12 cellular contexts compared by ENCODE assay signal in genomic region chrX:69237228-69237627, GRCh38.
DNase-seq lines count a peak whose midpoint lies in the region.
"Had no signal": no experiment of that assay in that cellular context is flagged by ENCODE, and none has a peak within 500 bp of the region (broad histone marks: within the 10 kb centered on the region; RNA-seq: fewer than 3 reads in every experiment).

No MANE protein-coding gene starts in this region.

- H3K36me3 ChIP-seq in stomach smooth muscle (ENCODE audit: control insufficient read depth in 2 of 2, insufficient read depth in 2 of 2, low read length in 2 of 2) (no peaks in the 10 kb centered on the region), trophoblast cell (ENCODE audit: control insufficient read depth in 1 of 2, insufficient read depth in 2 of 2, low read length in 2 of 2) (no peaks in the 10 kb centered on the region)
- H3K36me3 ChIP-seq: HAP-1 had no signal

- H3K4ac ChIP-seq in trophoblast cell (ENCODE audit: low read depth, low read length) = no peak overlapping the region

- H3K79me2 ChIP-seq in trophoblast cell (ENCODE audit: control insufficient read depth, insufficient read depth, low read length, poor library complexity) = no peaks in the 10 kb centered on the region

- H3K23ac ChIP-seq in trophoblast cell (ENCODE audit: low read length) = no peak overlapping the region

- H3K27me3 ChIP-seq in stomach smooth muscle (ENCODE audit: control insufficient read depth in 1 of 2, insufficient read depth in 2 of 2, low read length in 2 of 2) = peaks cover 0 to 23% of the 10 kb centered on the region in 2 donors
- H3K27me3 ChIP-seq in trophoblast cell (ENCODE audit: insufficient read depth, low read length) = no peaks in the 10 kb centered on the region

- no peak overlapping the region for H3K9ac ChIP-seq in stomach smooth muscle (ENCODE audit: low read length in 2 of 2)
- no peak overlapping the region for H3K9ac ChIP-seq in trophoblast cell (ENCODE audit: low read length)

- no peak overlapping the region for H3K18ac ChIP-seq in trophoblast cell (ENCODE audit: low read length)

- no CpG with 5 or more reads among the region's 5 CpGs for WGBS in trophoblast cell (ENCODE audit: extremely low coverage, insufficient coverage, insufficient read length)

- DNase-seq in DMS 273 (lab: John Stamatoyannopoulos, UW; ENCODE audit: unreplicated experiment) (peak; percentile 38), DMS 273 treated with DMSO at 0.1 percent for 48 hours (lab: John Stamatoyannopoulos, UW) (no peak), NCI-H446 (lab: John Stamatoyannopoulos, UW) (peak; percentile 45 to 86), cerebellar cortex (ENCODE audit: low spot score) (peak; percentile 23), NCI-H774 (lab: John Stamatoyannopoulos, UW) (no peak), trophoblast cell (no peak)
- DNase-seq in activated CD4-positive, alpha-beta T cell treated with anti-CD3 and anti-CD28 coated beads for 4 hours = no peak
- DNase-seq: COR-L47, DMS53 had no signal

- H3K4me2 ChIP-seq in trophoblast cell (ENCODE audit: low read length) = no peak overlapping the region

- H3K14ac ChIP-seq in trophoblast cell (ENCODE audit: low read length) = no peak overlapping the region

- H3K4me1 ChIP-seq in stomach smooth muscle (ENCODE audit: control insufficient read depth, insufficient read depth, low read length) (peaks cover 19% of the 10 kb centered on the region), trophoblast cell (ENCODE audit: control insufficient read depth in 1 of 2, insufficient read depth in 2 of 2, low read length in 2 of 2) (no peaks in the 10 kb centered on the region)

- peak overlapping the region; percentile 37 for H3K27ac ChIP-seq in stomach smooth muscle (ENCODE audit: low read length)
- H3K27ac ChIP-seq in trophoblast cell (ENCODE audit: low read depth, low read length) = no peak overlapping the region
- H3K27ac ChIP-seq: 22Rv1 had no signal

- no peak overlapping the region for H2BK12ac ChIP-seq in trophoblast cell (ENCODE audit: low read length)

- no peak overlapping the region for H4K12ac ChIP-seq in trophoblast cell (ENCODE audit: low read depth, low read length)

- no peak overlapping the region for H2BK5ac ChIP-seq in trophoblast cell (ENCODE audit: low read depth, low read length, poor library complexity)

- no peak overlapping the region for H3K4me3 ChIP-seq in stomach smooth muscle (ENCODE audit: low read length in 2 of 2)
- H3K4me3 ChIP-seq in trophoblast cell (ENCODE audit: low read depth, low read length) = no peak overlapping the region
- H3K4me3 ChIP-seq: HAP-1 had no signal

- H2BK120ac ChIP-seq in trophoblast cell (ENCODE audit: insufficient read depth, low read length, poor library complexity) = no peak overlapping the region

- H4K8ac ChIP-seq in trophoblast cell (ENCODE audit: low read depth, low read length) = no peak overlapping the region

- H2AK5ac ChIP-seq in trophoblast cell (ENCODE audit: low read length) = no peak overlapping the region

- no peaks in the 10 kb centered on the region for H3K79me1 ChIP-seq in trophoblast cell (ENCODE audit: low read length)

- H2AFZ ChIP-seq in trophoblast cell (ENCODE audit: insufficient read depth, low read length, poor library complexity) = no peak overlapping the region

- no peaks in the 10 kb centered on the region for H3K9me3 ChIP-seq in stomach smooth muscle (ENCODE audit: control insufficient read depth in 2 of 2, low read length in 2 of 2)
- H3K9me3 ChIP-seq in trophoblast cell (ENCODE audit: insufficient read depth, low read depth, low read length) = no peaks in the 10 kb centered on the region
- H3K9me3 ChIP-seq: HAP-1 had no signal

- H4K91ac ChIP-seq in trophoblast cell (ENCODE audit: low read depth, low read length) = no peak overlapping the region

Comparison
In these comparisons a context has a peak if more than half of its experiments do, and no peak if none do; other contexts are left out.
1. DNase-seq: peak in DMS 273 (single experiment), NCI-H446 (2 of 2) and cerebellar cortex (single experiment); none in DMS 273 treated with DMSO at 0.1 percent for 48 hours (single experiment), NCI-H774 (single experiment), activated CD4-positive, alpha-beta T cell treated with anti-CD3 and anti-CD28 coated beads for 4 hours (0 of 2) and trophoblast cell (0 of 2).